ENCODE assay signal across 22 cellular contexts in genomic region chr13:30128095-30128494, GRCh38.
"Had no signal": no experiment of that assay in that cellular context is flagged by ENCODE, and none has a peak within 500 bp of the region (broad histone marks: within the 10 kb centered on the region; RNA-seq: fewer than 3 reads in every experiment).

No MANE protein-coding gene starts in this region.

- H3K27me3 ChIP-seq: brain microvascular endothelial cell, esophagus muscularis mucosa, upper lobe of right lung had no signal

- H3K27me3 Mint-ChIP-seq: activated B cell treated with CpG ODN at 0.5 μM for 24 hours; activated CD4-positive, alpha-beta memory T cell treated with anti-CD3 and anti-CD28 coated beads for 36 hours; T-cell had no signal

- H3K36me3 Mint-ChIP-seq: activated CD4-positive, alpha-beta memory T cell treated with anti-CD3 and anti-CD28 coated beads for 36 hours; immature natural killer cell; natural killer cell; T-cell had no signal

- H3K27ac ChIP-seq: brain microvascular endothelial cell, esophagus muscularis mucosa, thoracic aorta, upper lobe of right lung had no signal

- H3K4me3 Mint-ChIP-seq: activated B cell treated with CpG ODN at 0.5 μM for 24 hours; activated CD4-positive, alpha-beta memory T cell treated with anti-CD3 and anti-CD28 coated beads for 36 hours; natural killer cell; T-cell had no signal

- H3K36me3 ChIP-seq: brain microvascular endothelial cell, esophagus muscularis mucosa, thoracic aorta, upper lobe of right lung had no signal

- ATAC-seq: natural killer cell, T-cell, upper lobe of right lung had no signal

- H3K9me3 Mint-ChIP-seq: activated B cell treated with CpG ODN at 0.5 μM for 24 hours; activated CD4-positive, alpha-beta memory T cell treated with anti-CD3 and anti-CD28 coated beads for 36 hours; activated T-helper 2 cell treated with anti-CD3 and anti-CD28 coated beads, Interferon-gamma antibody, Interleukin-2, Interleukin-4, amounts not matched to agents 10 μg/mL and 5 μg/mL and 100 μg/mL, durations not matched to agents 14 hours and 24 hours and 36 hours; immature natural killer cell; natural killer cell; T-cell had no signal

- DNase-seq: activated B cell treated with CpG ODN at 0.5 μM for 24 hours; activated CD4-positive, alpha-beta memory T cell treated with anti-CD3 and anti-CD28 coated beads for 36 hours; activated CD4-positive, alpha-beta T cell treated with anti-CD3 and anti-CD28 coated beads for 4 hours; activated naive CD4-positive, alpha-beta T cell treated with Interleukin-2 at 50 U/mL for 16 hours; activated T-cell treated with anti-CD3 and anti-CD28 coated beads, Interleukin-2, amount 50 U/mL, for 1 hour; anterior cingulate cortex; brain microvascular endothelial cell; cerebellar nuclear complex; effector CD8-positive, alpha-beta T cell; immature natural killer cell; kidney glomerular epithelial cell; mesendoderm; natural killer cell; posterior cingulate gyrus; retina; stimulated activated CD4-positive, alpha-beta T cell treated with anti-CD3 and anti-CD28 coated beads, Interleukin-2, amount 100 ng/mL, for 24 hours; stimulated activated naive CD4-positive, alpha-beta T cell treated with Interleukin-2 at 50 U/mL for 16 hours; T-cell; upper lobe of right lung had no signal

- H3K27ac Mint-ChIP-seq: activated B cell treated with CpG ODN at 0.5 μM for 24 hours; activated CD4-positive, alpha-beta memory T cell treated with anti-CD3 and anti-CD28 coated beads for 36 hours; activated T-helper 2 cell treated with anti-CD3 and anti-CD28 coated beads, Interferon-gamma antibody, Interleukin-2, Interleukin-4, amounts not matched to agents 10 μg/mL and 5 μg/mL and 100 μg/mL, durations not matched to agents 14 hours and 24 hours and 36 hours; immature natural killer cell; natural killer cell; T-cell had no signal

- H3K9me3 ChIP-seq: esophagus muscularis mucosa, thoracic aorta, upper lobe of right lung had no signal

- H3K4me3 ChIP-seq: esophagus muscularis mucosa, thoracic aorta, upper lobe of right lung had no signal
